ENCODE assay signal across 1 cellular context in genomic region chr6:11204987-11205386, GRCh38.
TF ChIP-seq lines count a peak whose summit lies in the region.

No MANE protein-coding gene starts in this region.

TF ChIP-seq in A549, 52 proteins besides CTCF, POLR2A, EP300 and RAD21 (continued from another document):
- TF ChIP-seq E2F6 (IDR thresholded peaks at IDR 0.05; ENCODE audit: borderline replicate concordance, low read depth): no peak
- TF ChIP-seq KDM1A (IDR thresholded peaks at IDR 0.05; ENCODE audit: low read depth): no peak
- no peak for TF ChIP-seq FOSB (CRISPR knock-in tag; IDR thresholded peaks at IDR 0.05)
- TF ChIP-seq EHF (CRISPR knock-in tag; IDR thresholded peaks at IDR 0.05): no peak; the same call in 1 of the 2 replicates
- no peak for TF ChIP-seq HOXA7 (CRISPR knock-in tag; IDR thresholded peaks at IDR 0.05)
- no peak for TF ChIP-seq RNF2 (IDR thresholded peaks at IDR 0.05; ENCODE audit: borderline replicate concordance, low read depth)
